Comparison of ENCODE assay signal across 30 cellular contexts in genomic region chr2:146678516-146678915, GRCh38.
"Had no signal": no experiment of that assay in that cellular context is flagged by ENCODE, and none has a peak within 500 bp of the region (broad histone marks: within the 10 kb centered on the region; RNA-seq: fewer than 3 reads in every experiment).

No MANE protein-coding gene starts in this region.

- H3K4me3 ChIP-seq: left lung, lower lobe of right lung, psoas muscle, right lobe of liver, smooth muscle cell, stomach, testis, thyroid gland, transverse colon, upper lobe of left lung, vagina had no signal

- ATAC-seq: left colon; left lung; lower lobe of right lung; natural killer cell; psoas muscle; right lobe of liver; stimulated activated naive B cell treated with anti-CD40 and anti-IgM and Interleukin-4, amounts not matched to agents 10 μg/mL and 1 μg/mL and 100 μg/mL, for 72 hours; stimulated activated naive CD8-positive, alpha-beta T cell treated with anti-CD3 and anti-CD28 coated beads, Interleukin-15, Interleukin-2, amounts not matched to agents 100 U/mL and 50 U/mL, for 24 hours had no signal

- H3K4me3 Mint-ChIP-seq: immature natural killer cell; mesothelial cell of epicardium; naive B cell; natural killer cell; stimulated activated naive B cell treated with anti-CD40 and anti-IgM and Interleukin-4, amounts not matched to agents 10 μg/mL and 1 μg/mL and 100 μg/mL, for 72 hours had no signal

- H3K4me2 ChIP-seq: smooth muscle cell had no signal

- H3K9me3 Mint-ChIP-seq: mesothelial cell of epicardium had no signal

- H3K79me2 ChIP-seq: parathyroid adenoma had no signal

- H3K27me3 ChIP-seq: left lung, neutrophil, right lobe of liver, stomach, testis, thyroid gland, transverse colon, upper lobe of left lung, vagina had no signal

- H3K27ac Mint-ChIP-seq: immature natural killer cell; mesothelial cell of epicardium; naive B cell; natural killer cell; stimulated activated naive B cell treated with anti-CD40 and anti-IgM and Interleukin-4, amounts not matched to agents 10 μg/mL and 1 μg/mL and 100 μg/mL, for 72 hours had no signal

- H3K36me3 Mint-ChIP-seq: immature natural killer cell; mesothelial cell of epicardium; naive B cell; natural killer cell; stimulated activated naive B cell treated with anti-CD40 and anti-IgM and Interleukin-4, amounts not matched to agents 10 μg/mL and 1 μg/mL and 100 μg/mL, for 72 hours had no signal

- H3K36me3 ChIP-seq: left lung, lower lobe of right lung, neutrophil, right lobe of liver, stomach, thyroid gland, transverse colon, upper lobe of left lung, vagina had no signal

- H3K9ac ChIP-seq: parathyroid adenoma had no signal

- H3K4me1 Mint-ChIP-seq: immature natural killer cell; mesothelial cell of epicardium; naive B cell; natural killer cell; stimulated activated naive B cell treated with anti-CD40 and anti-IgM and Interleukin-4, amounts not matched to agents 10 μg/mL and 1 μg/mL and 100 μg/mL, for 72 hours had no signal

- H3K9me3 ChIP-seq: left lung, lower lobe of right lung, neutrophil, psoas muscle, right lobe of liver, stomach, testis, thyroid gland, transverse colon, upper lobe of left lung, vagina had no signal

- FAIRE-seq: islet of Langerhans, kidney had no signal

- DNase-seq: hypothalamus; immature natural killer cell; left colon; left lung; lower lobe of right lung; mammary epithelial cell; mesendoderm; naive B cell; natural killer cell; occipital lobe; psoas muscle; right lobe of liver; stimulated activated CD4-positive, alpha-beta T cell treated with anti-CD3 and anti-CD28 coated beads, Interleukin-1b, Interleukin-23, amount 100 ng/mL, for 48 hours; stimulated activated CD4-positive, alpha-beta T cell treated with anti-CD3 and anti-CD28 coated beads, Interleukin-2, amount 100 ng/mL, for 48 hours; stimulated activated CD4-positive, alpha-beta T cell treated with anti-CD3 and anti-CD28 coated beads, Interleukin-4, amount 100 ng/mL, for 4 hours; stimulated activated CD8-positive, alpha-beta memory T cell treated with anti-CD3 and anti-CD28 coated beads, Interleukin-4, amount 100 ng/mL, for 48 hours; stimulated activated naive B cell treated with anti-CD40 and anti-IgM and Interleukin-4, amounts not matched to agents 10 μg/mL and 1 μg/mL and 100 μg/mL, for 72 hours; stimulated activated naive CD8-positive, alpha-beta T cell treated with anti-CD3 and anti-CD28 coated beads, Interleukin-15, Interleukin-2, amounts not matched to agents 100 U/mL and 50 U/mL, for 24 hours; stomach; testis; thyroid gland; transverse colon; upper lobe of left lung had no signal

- H3K27me3 Mint-ChIP-seq: naive B cell; stimulated activated naive B cell treated with anti-CD40 and anti-IgM and Interleukin-4, amounts not matched to agents 10 μg/mL and 1 μg/mL and 100 μg/mL, for 72 hours had no signal

- H3K4me1 ChIP-seq: left lung, lower lobe of right lung, parathyroid adenoma, psoas muscle, right lobe of liver, stomach, testis, thyroid gland, transverse colon, upper lobe of left lung, vagina had no signal

- H2AFZ ChIP-seq: parathyroid adenoma had no signal

- H3K27ac ChIP-seq: left lung, lower lobe of right lung, neutrophil, parathyroid adenoma, psoas muscle, right lobe of liver, stomach, testis, thyroid gland, transverse colon, upper lobe of left lung, vagina had no signal
